12 cellular contexts compared by ENCODE assay signal in genomic region chr10:60734226-60734625, GRCh38. TPM values are rescaled to one million over a fixed set of nuclear protein-coding genes. Genes with fewer than 3 reads are reported as not detected.
A peak's percentile ranks its signal among the peaks of the same experiment; 100 is the strongest.
DNase-seq lines count a peak whose midpoint lies in the region; ATAC-seq, FAIRE-seq and TF ChIP-seq lines count a peak whose summit lies in the region.
"Had no signal": no experiment of that assay in that cellular context is flagged by ENCODE, and none has a peak within 500 bp of the region (broad histone marks: within the 10 kb centered on the region; RNA-seq: fewer than 3 reads in every experiment).

No MANE protein-coding gene starts in this region.

- H3K4me3 ChIP-seq in breast epithelium = peak overlapping the region in 2 of 3 donors; percentile 61 to 80
- H3K4me3 ChIP-seq in duodenal mucosa (ENCODE audit: low read depth in 1 of 2, low read length in 2 of 2) = peak overlapping the region; percentile 79 to 83
- no peak overlapping the region for H3K4me3 ChIP-seq in naive thymus-derived CD4-positive, alpha-beta T cell (ENCODE audit: low read length)

- CTCF ChIA-PET in MCF 10A (lab: Yijun Ruan, JAX) = interaction anchor here (0.6 to 1.6 kb wide), 9 partner anchors 10 to 395 kb away, joined by 3 to 7 read pairs (median 3); no protein-coding TSS in a partner anchor
- CTCF ChIA-PET in naive thymus-derived CD4-positive, alpha-beta T cell (lab: Charles Lee) = no interaction called here

- no peaks in the 10 kb centered on the region for H3K9me3 Mint-ChIP-seq in MCF 10A (ENCODE audit: unreplicated experiment)
- no peaks in the 10 kb centered on the region for H3K9me3 Mint-ChIP-seq in naive thymus-derived CD4-positive, alpha-beta T cell
- H3K9me3 Mint-ChIP-seq: activated T-helper 2 cell treated with anti-CD3 and anti-CD28 coated beads, Interferon-gamma antibody, Interleukin-2, Interleukin-4, amounts not matched to agents 10 μg/mL and 5 μg/mL and 100 μg/mL, durations not matched to agents 14 hours and 24 hours and 36 hours had no signal

- H3K4me3 Mint-ChIP-seq in MCF 10A (ENCODE audit: unreplicated experiment) = no peak overlapping the region
- H3K4me3 Mint-ChIP-seq in naive thymus-derived CD4-positive, alpha-beta T cell = peak overlapping the region; percentile 58 to 96 (median 70)

- TF ChIP-seq CTCF in breast epithelium (IDR thresholded peaks at IDR 0.05) = no peak
- no peak for TF ChIP-seq CTCF in MCF 10A (IDR thresholded peaks at IDR 0.05; ENCODE audit: unreplicated experiment)

- H3K4me1 Mint-ChIP-seq in MCF 10A (ENCODE audit: insufficient read depth, unreplicated experiment) = peaks cover 21% of the 10 kb centered on the region
- H3K4me1 Mint-ChIP-seq in naive thymus-derived CD4-positive, alpha-beta T cell = peaks cover 15 to 31% (median 22%) of the 10 kb centered on the region in 7 donors

- FAIRE-seq in GM19239 (lab: Jason Lieb, UNC) = no peak
- FAIRE-seq: GM12891 had no signal

- ATAC-seq in naive thymus-derived CD4-positive, alpha-beta T cell = no peak
- ATAC-seq in GM21737 (IDR thresholded peaks at IDR 0.05; ENCODE audit: unreplicated experiment) (no peak), HG03442 (IDR thresholded peaks at IDR 0.05; ENCODE audit: unreplicated experiment) (no peak)

- H3K27me3 ChIP-seq in breast epithelium = no peaks in the 10 kb centered on the region
- H3K27me3 ChIP-seq in duodenal mucosa (ENCODE audit: control insufficient read depth in 1 of 2, insufficient read depth in 2 of 2, low read length in 2 of 2) = peaks cover 0 to 2% of the 10 kb centered on the region in 2 donors
- H3K27me3 ChIP-seq in naive thymus-derived CD4-positive, alpha-beta T cell (ENCODE audit: control insufficient read depth in 2 of 2, insufficient read depth in 2 of 2, low read length in 2 of 2) = no peaks in the 10 kb centered on the region

- no peaks in the 10 kb centered on the region for H3K27me3 Mint-ChIP-seq in MCF 10A (ENCODE audit: insufficient read depth, unreplicated experiment)
- H3K27me3 Mint-ChIP-seq in naive thymus-derived CD4-positive, alpha-beta T cell = peaks cover 0 to 7% (median 4%) of the 10 kb centered on the region in 5 donors

- no peak overlapping the region for H3K27ac Mint-ChIP-seq in MCF 10A (ENCODE audit: low read depth, unreplicated experiment)
- peak overlapping the region in 7 of 9 donors; percentile 5 to 67 (median 45) for H3K27ac Mint-ChIP-seq in naive thymus-derived CD4-positive, alpha-beta T cell
- H3K27ac Mint-ChIP-seq: activated T-helper 2 cell treated with anti-CD3 and anti-CD28 coated beads, Interferon-gamma antibody, Interleukin-2, Interleukin-4, amounts not matched to agents 10 μg/mL and 5 μg/mL and 100 μg/mL, durations not matched to agents 14 hours and 24 hours and 36 hours had no signal

- POLR2A ChIA-PET in MCF 10A (lab: Yijun Ruan, JAX) = interaction anchor here (0.6 to 2.7 kb wide), 13 partner anchors 13 to 506 kb away, joined by 3 to 16 read pairs (median 5); partner anchors contain the start of gene CDK1
- POLR2A ChIA-PET in naive thymus-derived CD4-positive, alpha-beta T cell (lab: Charles Lee) = interaction anchor here (0.5 to 1.8 kb wide), 2 partner anchors 14 to 25 kb away, joined by 3 to 5 read pairs; no protein-coding TSS in a partner anchor

- H3K36me3 ChIP-seq in breast epithelium (no peaks in the 10 kb centered on the region), duodenal mucosa (ENCODE audit: control insufficient read depth in 1 of 2, insufficient read depth in 2 of 2, low read length in 2 of 2) (no peaks in the 10 kb centered on the region)
- H3K36me3 ChIP-seq in naive thymus-derived CD4-positive, alpha-beta T cell (ENCODE audit: control insufficient read depth in 2 of 3, insufficient read depth in 3 of 3, low read length in 3 of 3) = peaks cover 0 to 6% (median 0%) of the 10 kb centered on the region in 3 experiments
- H3K36me3 ChIP-seq: heart left ventricle, left ventricle myocardium inferior had no signal

- DNase-seq in breast epithelium (ENCODE audit: low spot score in 2 of 2) (no peak), MCF 10A (ENCODE audit: unreplicated experiment) (no peak), HuH-7 (ENCODE audit: low spot score) (no peak), GM19239 (ENCODE audit: insufficient read length, low spot score) (no peak)
- DNase-seq in naive thymus-derived CD4-positive, alpha-beta T cell = no peak
- DNase-seq: heart left ventricle, left ventricle myocardium inferior had no signal

- intact Hi-C loops in breast epithelium (cut with DNase I; ENCODE audit: low total_unique reads) = no loop called here
- intact Hi-C loops in MCF 10A (cut with micrococcal nuclease) = loop anchor here (5.0 kb wide), 2 partner anchors 82 to 878 kb away; no protein-coding TSS in a partner anchor
- intact Hi-C loops in naive thymus-derived CD4-positive, alpha-beta T cell (cut with micrococcal nuclease) = loop anchor here in 1 of 2 donors (5.0 kb wide), 2 partner anchors 162 to 827 kb away; partner anchors contain the start of gene CCDC6

- peak overlapping the region; percentile 90 to 92 for H3K27ac ChIP-seq in breast epithelium
- no peak overlapping the region for H3K27ac ChIP-seq in duodenal mucosa (ENCODE audit: low read depth, low read length)
- no peak overlapping the region for H3K27ac ChIP-seq in naive thymus-derived CD4-positive, alpha-beta T cell (ENCODE audit: low read depth, low read length)
- H3K27ac ChIP-seq: heart left ventricle, left ventricle myocardium inferior had no signal

- no peak for TF ChIP-seq POLR2A in breast epithelium (IDR thresholded peaks at IDR 0.05)

- H3K4me1 ChIP-seq in breast epithelium = no peaks in the 10 kb centered on the region
- H3K4me1 ChIP-seq in duodenal mucosa (ENCODE audit: control insufficient read depth in 1 of 2, insufficient read depth in 2 of 2, low read length in 2 of 2) = peaks cover 11 to 21% of the 10 kb centered on the region in 2 donors
- peaks cover 8 to 26% of the 10 kb centered on the region in 2 donors for H3K4me1 ChIP-seq in naive thymus-derived CD4-positive, alpha-beta T cell (ENCODE audit: control insufficient read depth in 2 of 2, insufficient read depth in 2 of 2, low read length in 2 of 2)

- no TSS peak for BruUV-seq in MCF 10A (replicated peaks; lab: Mats Ljungman, UMichigan)

- no peak overlapping the region for H3K9ac ChIP-seq in duodenal mucosa (ENCODE audit: low read depth in 1 of 2, low read length in 2 of 2)

- H3K9me3 ChIP-seq in breast epithelium (no peaks in the 10 kb centered on the region), duodenal mucosa (ENCODE audit: control insufficient read depth in 1 of 2, low read length in 2 of 2) (no peaks in the 10 kb centered on the region)
- no peaks in the 10 kb centered on the region for H3K9me3 ChIP-seq in naive thymus-derived CD4-positive, alpha-beta T cell (ENCODE audit: control insufficient read depth in 2 of 3, low read length in 3 of 3)
- H3K9me3 ChIP-seq: heart left ventricle, left ventricle myocardium inferior had no signal

- H3K36me3 Mint-ChIP-seq in MCF 10A (ENCODE audit: insufficient read depth, unreplicated experiment) = no peaks in the 10 kb centered on the region
- H3K36me3 Mint-ChIP-seq in naive thymus-derived CD4-positive, alpha-beta T cell = peaks cover 0 to 11% (median 0%) of the 10 kb centered on the region in 5 donors

RNA-seq across cellular contexts. Expression of gene CDK1, which starts 44.1 kb away (rescaled TPM):
- 1 to 10 TPM in 2 of 3 donors, under 1 TPM in 1; 0.98 to 5.0 (median 2.2) TPM for total RNA-seq in breast epithelium
- total RNA-seq in MCF 10A (2022) = 37.4 and 48.8 TPM in 2 replicates
- 10 to 100 TPM in 1 of 5 experiments, 1 to 10 TPM in 2, under 1 TPM in 2; 0.50 to 90.7 (median 1.1) TPM for total RNA-seq in naive thymus-derived CD4-positive, alpha-beta T cell
- polyA plus RNA-seq in naive thymus-derived CD4-positive, alpha-beta T cell = 1 to 10 TPM in 1 of 2 donors, under 1 TPM in 1; 0.15 to 1.5 TPM

Comparison
In these comparisons a context has a peak if more than half of its experiments do, and no peak if none do; other contexts are left out.
1. H3K27ac ChIP-seq: peak in breast epithelium (2 of 2); none in duodenal mucosa (single experiment) and naive thymus-derived CD4-positive, alpha-beta T cell (single experiment).